ENCODE assay signal across 14 cellular contexts in genomic region chr7:50671397-50671796, GRCh38.
DNase-seq lines count a peak whose midpoint lies in the region; ATAC-seq and TF ChIP-seq lines count a peak whose summit lies in the region.
"Had no signal": no experiment of that assay in that cellular context is flagged by ENCODE, and none has a peak within 500 bp of the region (broad histone marks: within the 10 kb centered on the region; RNA-seq: fewer than 3 reads in every experiment).

No MANE protein-coding gene starts in this region.

- no peak overlapping the region for H3K9ac ChIP-seq in rectal smooth muscle tissue (ENCODE audit: low read length)

- peaks cover 66% of the 10 kb centered on the region for H3K4me1 ChIP-seq in left ventricle myocardium inferior
- H3K4me1 ChIP-seq in heart right ventricle: peaks cover 16 to 68% (median 56%) of the 10 kb centered on the region in 9 donors
- H3K4me1 ChIP-seq in rectal smooth muscle tissue (ENCODE audit: control insufficient read depth, insufficient read depth, low read length): peaks cover 30% of the 10 kb centered on the region
- H3K4me1 ChIP-seq in uterus: peaks cover 0 to 13% of the 10 kb centered on the region in 2 donors

- TF ChIP-seq CTCF in left ventricle myocardium inferior (IDR thresholded peaks at IDR 0.05; ENCODE audit: borderline replicate concordance): no peak
- TF ChIP-seq CTCF in heart right ventricle (IDR thresholded peaks at IDR 0.05): no peak
- TF ChIP-seq CTCF in uterus (IDR thresholded peaks at IDR 0.05): no peak

- H3K9me3 ChIP-seq in left ventricle myocardium inferior (replicated peaks) (no peaks in the 10 kb centered on the region), heart right ventricle (peaks cover 0 to 11% (median 0%) of the 10 kb centered on the region in 11 donors), uterus (no peaks in the 10 kb centered on the region)

- H3K36me3 ChIP-seq in left ventricle myocardium inferior (peaks cover 15% of the 10 kb centered on the region), heart right ventricle (peaks cover 0 to 55% (median 20%) of the 10 kb centered on the region in 9 donors), rectal smooth muscle tissue (ENCODE audit: control insufficient read depth, insufficient read depth, low read length) (peaks cover 7% of the 10 kb centered on the region), uterus (no peaks in the 10 kb centered on the region)

- DNase-seq in left ventricle myocardium inferior (no peak), heart right ventricle (no peak), left colon (no peak), uterus (no peak), NCI-H2081 treated with DMSO at 0.1 percent for 48 hours (lab: John Stamatoyannopoulos, UW) (no peak), NOMO-1 treated with DMSO at 0.1 percent for 48 hours (lab: John Stamatoyannopoulos, UW; ENCODE audit: unreplicated experiment) (no peak)
- DNase-seq: CD8-positive, alpha-beta T cell; COR-L47; GF-D8; GOT3; H9 had no signal

- TF ChIP-seq POLR2A in uterus (IDR thresholded peaks at IDR 0.05): no peak

- H3K4me3 ChIP-seq in left ventricle myocardium inferior (no peak overlapping the region), heart right ventricle (no peak overlapping the region), rectal smooth muscle tissue (ENCODE audit: low read length) (no peak overlapping the region), uterus (no peak overlapping the region)

- no peaks in the 10 kb centered on the region for H3K27me3 ChIP-seq in left ventricle myocardium inferior (ENCODE audit: low read depth)
- H3K27me3 ChIP-seq in heart right ventricle: no peaks in the 10 kb centered on the region
- H3K27me3 ChIP-seq in rectal smooth muscle tissue (ENCODE audit: control insufficient read depth, insufficient read depth, low read length): no peaks in the 10 kb centered on the region
- no peaks in the 10 kb centered on the region for H3K27me3 ChIP-seq in uterus

- WGBS in heart right ventricle, 2 donors: 29 to 45% methylated on average over 9 of the region's 9 CpGs

- H3K27ac ChIP-seq in left ventricle myocardium inferior (replicated peaks) (peak overlapping the region; percentile 6), heart right ventricle (peak overlapping the region in 3 of 10 donors; percentile 10 to 47 (median 24)), rectal smooth muscle tissue (ENCODE audit: low read depth, low read length) (peak overlapping the region; percentile 40), uterus (peak overlapping the region; percentile 34 to 68)
- H3K27ac ChIP-seq: 22Rv1 had no signal

- intact Hi-C loops in left ventricle myocardium inferior (cut with micrococcal nuclease) (loop anchor here (10.0 kb wide), 2 partner anchors 57 to 197 kb away; no protein-coding TSS in a partner anchor), heart right ventricle (cut with DNase I) (loop anchor here in 2 of 10 donors (10.0 kb wide), 1 partner anchor 207 kb away; no protein-coding TSS in a partner anchor), left colon (cut with DNase I, micrococcal nuclease) (no loop called here), uterus (cut with DNase I; ENCODE audit: low total_unique reads) (loop anchor here (10.0 kb wide), 1 partner anchor 197 kb away; no protein-coding TSS in a partner anchor)

- ATAC-seq in heart right ventricle: no peak
- ATAC-seq in left colon: peak; percentile 53
- ATAC-seq in HG03108 (IDR thresholded peaks at IDR 0.05; ENCODE audit: unreplicated experiment): no peak
- ATAC-seq: CD8-positive, alpha-beta T cell had no signal

Comparison
In these comparisons a context has a peak if more than half of its experiments do, and no peak if none do; other contexts are left out.
1. intact Hi-C loops: an anchor here in left ventricle myocardium inferior (10.0 kb wide) and uterus (10.0 kb wide); none called in left colon.